Comparison of ENCODE assay signal across 15 cellular contexts in genomic region chr13:59415498-59415897, GRCh38.
"Had no signal": no experiment of that assay in that cellular context is flagged by ENCODE, and none has a peak within 500 bp of the region (broad histone marks: within the 10 kb centered on the region; RNA-seq: fewer than 3 reads in every experiment).

No MANE protein-coding gene starts in this region.

- DNase-seq: activated CD4-positive, alpha-beta T cell treated with anti-CD3 and anti-CD28 coated beads, Interleukin-2, amount 50 U/mL, for 4 hours; activated gamma-delta T cell; adrenal gland; dermis blood vessel endothelial cell; effector memory CD4-positive, alpha-beta T cell; esophagus squamous epithelium; mammary epithelial cell; psoas muscle; right lobe of liver; small intestine; stimulated activated CD4-positive, alpha-beta T cell treated with anti-CD3 and anti-CD28 coated beads, Interleukin-4, amount 100 ng/mL, for 1 hour; stomach; WERI-Rb-1 had no signal

- H3K4me1 Mint-ChIP-seq: activated naive CD4-positive, alpha-beta T cell treated with anti-CD3 and anti-CD28 coated beads, Interleukin-2, amount 50 U/mL, for 24 hours had no signal

- H3K9me3 Mint-ChIP-seq: activated naive CD4-positive, alpha-beta T cell treated with anti-CD3 and anti-CD28 coated beads, Interleukin-2, amount 50 U/mL, for 24 hours had no signal

- H3K27me3 ChIP-seq: adrenal gland, esophagus squamous epithelium, right lobe of liver, stomach had no signal

- H3K4me3 ChIP-seq: adrenal gland, esophagus squamous epithelium, psoas muscle, right lobe of liver, stomach had no signal

- H3K36me3 Mint-ChIP-seq: activated naive CD4-positive, alpha-beta T cell treated with anti-CD3 and anti-CD28 coated beads, Interleukin-2, amount 50 U/mL, for 24 hours had no signal

- H3K36me3 ChIP-seq: adrenal gland, esophagus squamous epithelium, right lobe of liver, stomach, WERI-Rb-1 had no signal

- H3K4me1 ChIP-seq: adrenal gland, esophagus squamous epithelium, psoas muscle, right lobe of liver had no signal

- ATAC-seq: psoas muscle, right lobe of liver had no signal

- H3K27ac Mint-ChIP-seq: activated naive CD4-positive, alpha-beta T cell treated with anti-CD3 and anti-CD28 coated beads, Interleukin-2, amount 50 U/mL, for 24 hours had no signal

- H3K27ac ChIP-seq: adrenal gland, esophagus squamous epithelium, psoas muscle, right lobe of liver, WERI-Rb-1 had no signal

- H3K4me3 Mint-ChIP-seq: activated naive CD4-positive, alpha-beta T cell treated with anti-CD3 and anti-CD28 coated beads, Interleukin-2, amount 50 U/mL, for 24 hours; neural crest cell had no signal

- H3K9me3 ChIP-seq: adrenal gland, esophagus squamous epithelium, psoas muscle, right lobe of liver, stomach had no signal
